In the genomic region with DNA sequence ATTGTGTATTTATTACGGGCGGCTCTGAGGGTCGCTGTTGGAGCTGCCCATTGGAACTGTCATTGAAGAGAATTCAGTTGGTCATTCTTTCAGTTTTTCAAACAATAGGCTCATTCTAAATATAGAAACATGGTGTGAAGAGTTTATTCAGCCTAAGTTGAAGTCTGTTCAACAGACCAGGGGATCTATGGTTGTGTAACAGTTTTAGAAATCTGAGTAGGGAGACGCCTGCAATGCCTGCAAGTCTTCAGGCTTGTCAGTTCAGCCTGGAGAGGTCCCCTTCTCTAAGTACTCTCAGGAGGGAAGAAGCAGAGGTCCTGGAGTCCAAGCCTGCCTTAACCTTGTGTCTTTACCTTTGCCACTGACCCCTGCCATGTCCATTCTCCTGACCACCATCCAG, we compare ENCODE assay signal across 1 cellular context.
TF ChIP-seq lines count a peak whose summit lies in the region.

No MANE protein-coding gene starts in this region.

TF ChIP-seq in H1, 55 proteins besides CTCF, POLR2A, EP300 and RAD21:
- TF ChIP-seq SP2 (IDR thresholded peaks at IDR 0.05; ENCODE audit: low read length) (no peak), EZH2 (IDR thresholded peaks at IDR 0.05; ENCODE audit: low read depth, low read length, severe bottlenecking) (no peak), EGR1 (IDR thresholded peaks at IDR 0.05; ENCODE audit: borderline replicate concordance, low read depth, low read length) (no peak), SP4 (IDR thresholded peaks at IDR 0.05; ENCODE audit: low read length) (no peak), PHF8 (conservative IDR thresholded peaks at IDR 0.05; ENCODE audit: low read depth, low read length) (no peak), SRF (IDR thresholded peaks at IDR 0.05; ENCODE audit: low read depth, low read length) (no peak), POLR2AphosphoS5 (IDR thresholded peaks at IDR 0.05; ENCODE audit: low read depth, low read length) (no peak), YY1 (IDR thresholded peaks at IDR 0.05; ENCODE audit: low read depth, low read length) (no peak), TCF12 (IDR thresholded peaks at IDR 0.05; ENCODE audit: low read depth, low read length) (no peak), NRF1 (IDR thresholded peaks at IDR 0.05; ENCODE audit: low read depth, low read length) (no peak), RFX5 (IDR thresholded peaks at IDR 0.05; ENCODE audit: borderline replicate concordance, low read depth, low read length) (no peak), POU5F1 (IDR thresholded peaks at IDR 0.05; ENCODE audit: low read depth, low read length) (no peak), BCL11A (IDR thresholded peaks at IDR 0.05; ENCODE audit: low read depth in 2 of 2, low read length in 2 of 2) (no peak), JUN (IDR thresholded peaks at IDR 0.05; ENCODE audit: low read depth, low read length) (no peak), SIRT6 (IDR thresholded peaks at IDR 0.05; ENCODE audit: low read length) (no peak)
- TF ChIP-seq, protein P1, sequence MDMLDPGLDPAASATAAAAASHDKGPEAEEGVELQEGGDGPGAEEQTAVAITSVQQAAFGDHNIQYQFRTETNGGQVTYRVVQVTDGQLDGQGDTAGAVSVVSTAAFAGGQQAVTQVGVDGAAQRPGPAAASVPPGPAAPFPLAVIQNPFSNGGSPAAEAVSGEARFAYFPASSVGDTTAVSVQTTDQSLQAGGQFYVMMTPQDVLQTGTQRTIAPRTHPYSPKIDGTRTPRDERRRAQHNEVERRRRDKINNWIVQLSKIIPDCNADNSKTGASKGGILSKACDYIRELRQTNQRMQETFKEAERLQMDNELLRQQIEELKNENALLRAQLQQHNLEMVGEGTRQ (IDR thresholded peaks at IDR 0.05; ENCODE audit: low read length) = no peak
- TF ChIP-seq, protein P2, sequence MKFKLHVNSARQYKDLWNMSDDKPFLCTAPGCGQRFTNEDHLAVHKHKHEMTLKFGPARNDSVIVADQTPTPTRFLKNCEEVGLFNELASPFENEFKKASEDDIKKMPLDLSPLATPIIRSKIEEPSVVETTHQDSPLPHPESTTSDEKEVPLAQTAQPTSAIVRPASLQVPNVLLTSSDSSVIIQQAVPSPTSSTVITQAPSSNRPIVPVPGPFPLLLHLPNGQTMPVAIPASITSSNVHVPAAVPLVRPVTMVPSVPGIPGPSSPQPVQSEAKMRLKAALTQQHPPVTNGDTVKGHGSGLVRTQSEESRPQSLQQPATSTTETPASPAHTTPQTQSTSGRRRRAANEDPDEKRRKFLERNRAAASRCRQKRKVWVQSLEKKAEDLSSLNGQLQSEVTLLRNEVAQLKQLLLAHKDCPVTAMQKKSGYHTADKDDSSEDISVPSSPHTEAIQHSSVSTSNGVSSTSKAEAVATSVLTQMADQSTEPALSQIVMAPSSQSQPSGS (IDR thresholded peaks at IDR 0.05; ENCODE audit: low read length) = no peak
